13 cellular contexts compared by ENCODE assay signal in genomic region chr17:40106089-40106759, GRCh38. TPM values are rescaled to one million over a fixed set of nuclear protein-coding genes. Genes with fewer than 3 reads are reported as not detected.
DNase-seq lines count a peak whose midpoint lies in the region; ATAC-seq, FAIRE-seq and TF ChIP-seq lines count a peak whose summit lies in the region.
"Had no signal": no experiment of that assay in that cellular context is flagged by ENCODE, and none has a peak within 500 bp of the region (broad histone marks: within the 10 kb centered on the region; RNA-seq: fewer than 3 reads in every experiment).

No MANE protein-coding gene starts in this region.

- no peaks in the 10 kb centered on the region for H3K27me3 Mint-ChIP-seq in CD8-positive, alpha-beta T cell (ENCODE audit: low read depth)
- no peaks in the 10 kb centered on the region for H3K27me3 Mint-ChIP-seq in activated T-helper 17 cell treated with anti-CD3 and anti-CD28 coated beads, Interleukin-2, amount 50 U/mL, for 72 hours

- no peaks in the 10 kb centered on the region for H3K79me2 ChIP-seq in MM.1S (ENCODE audit: low read length)

- H3K27me3 ChIP-seq in CD8-positive, alpha-beta T cell (ENCODE audit: insufficient read depth, low read length) = no peaks in the 10 kb centered on the region
- H3K27me3 ChIP-seq in MM.1S (replicated peaks; ENCODE audit: insufficient read depth, low read length) = no peaks in the 10 kb centered on the region

- H3K9ac ChIP-seq in MM.1S (ENCODE audit: low read length) = no peak overlapping the region

- intact Hi-C loops in CD8-positive, alpha-beta T cell (cut with DNase I, micrococcal nuclease) = no loop called here

- peaks cover 92% of the 10 kb centered on the region for H3K4me1 Mint-ChIP-seq in CD8-positive, alpha-beta T cell (ENCODE audit: low read depth)
- peaks cover 71% of the 10 kb centered on the region for H3K4me1 Mint-ChIP-seq in activated T-helper 17 cell treated with anti-CD3 and anti-CD28 coated beads, Interleukin-2, amount 50 U/mL, for 72 hours

- no peaks in the 10 kb centered on the region for H3K36me3 ChIP-seq in CD8-positive, alpha-beta T cell (ENCODE audit: insufficient read depth, low read length)
- H3K36me3 ChIP-seq in MM.1S (replicated peaks; ENCODE audit: insufficient read depth, low read length) = no peaks in the 10 kb centered on the region

- no peak overlapping the region for H3K4me2 ChIP-seq in MM.1S (ENCODE audit: low read depth, low read length)

- no peak for DNase-seq in CD8-positive, alpha-beta T cell
- DNase-seq in left kidney (ENCODE audit: low read depth, low spot score) (peak; percentile 54), LoVo (ENCODE audit: low spot score) (no peak), MM.1S (no peak), RCC 7860 (ENCODE audit: low spot score) (no peak)
- DNase-seq: activated CD8-positive, alpha-beta memory T cell treated with anti-CD3 and anti-CD28 coated beads, Interleukin-2, amount 50 U/mL, for 4 hours; Calu3; NCI-H69; T-helper 2 cell had no signal

- no peaks in the 10 kb centered on the region for H3K9me2 ChIP-seq in MM.1S (replicated peaks; ENCODE audit: insufficient read depth, low read length)

- FAIRE-seq in RCC 7860 (lab: Jason Lieb, UNC) = no peak
- FAIRE-seq: bronchial epithelial cell had no signal

- CTCF ChIA-PET in CD8-positive, alpha-beta T cell (lab: Charles Lee) = interaction anchor here (0.7 to 3.3 kb wide), 10 partner anchors 13 to 644 kb away, joined by 3 to 18 read pairs (median 4); partner anchors contain the start of gene THRA

- H3K4me3 ChIP-seq in CD8-positive, alpha-beta T cell (ENCODE audit: low read depth, low read length) = peak overlapping the region; percentile 0
- no peak overlapping the region for H3K4me3 ChIP-seq in skin epidermis
- no peak overlapping the region for H3K4me3 ChIP-seq in MM.1S (ENCODE audit: low read length)

- peaks cover 24% of the 10 kb centered on the region for H3F3A ChIP-seq in MM.1S (ENCODE audit: insufficient read depth, low read length)

- H3K9me3 ChIP-seq in CD8-positive, alpha-beta T cell (ENCODE audit: low read length) = no peaks in the 10 kb centered on the region
- no peaks in the 10 kb centered on the region for H3K9me3 ChIP-seq in MM.1S (replicated peaks; ENCODE audit: insufficient read depth, low read length)

- no peaks in the 10 kb centered on the region for H3K36me3 Mint-ChIP-seq in CD8-positive, alpha-beta T cell
- H3K36me3 Mint-ChIP-seq in activated T-helper 17 cell treated with anti-CD3 and anti-CD28 coated beads, Interleukin-2, amount 50 U/mL, for 72 hours (ENCODE audit: low read depth) = no peaks in the 10 kb centered on the region

- no peaks in the 10 kb centered on the region for H4K20me1 ChIP-seq in MM.1S (ENCODE audit: insufficient read depth, low read length)

- peak overlapping the region; percentile 80 for H3K27ac ChIP-seq in CD8-positive, alpha-beta T cell (ENCODE audit: low read depth, low read length)
- H3K27ac ChIP-seq in skin epidermis (peak overlapping the region in 20 of 21 experiments; percentile 1 to 99 (median 90)), MM.1S (ENCODE audit: low read length) (no peak overlapping the region)

- POLR2A ChIA-PET in CD8-positive, alpha-beta T cell (lab: Charles Lee) = interaction anchor here (1.0 to 1.9 kb wide), 6 partner anchors 7 to 113 kb away, joined by 3 to 12 read pairs (median 4); partner anchors contain the start of genes MED24 and WIPF2

- no peak for TF ChIP-seq CTCF in CD8-positive, alpha-beta T cell (IDR thresholded peaks at IDR 0.05)
- TF ChIP-seq CTCF in MM.1S (IDR thresholded peaks at IDR 0.05; ENCODE audit: low read length) = no peak

- peaks cover 95% of the 10 kb centered on the region for H3K4me1 ChIP-seq in CD8-positive, alpha-beta T cell (ENCODE audit: insufficient read depth, low read length)
- peaks cover 48% of the 10 kb centered on the region for H3K4me1 ChIP-seq in MM.1S (ENCODE audit: low read length)

- H2AFZ ChIP-seq in MM.1S (ENCODE audit: low read length) = no peak overlapping the region

- H3K9me3 Mint-ChIP-seq in CD8-positive, alpha-beta T cell = no peaks in the 10 kb centered on the region
- H3K9me3 Mint-ChIP-seq in activated T-helper 17 cell treated with anti-CD3 and anti-CD28 coated beads, Interleukin-2, amount 50 U/mL, for 72 hours = no peaks in the 10 kb centered on the region

- ATAC-seq in CD8-positive, alpha-beta T cell = no peak
- no peak for ATAC-seq in activated T-helper 17 cell treated with anti-CD3 and anti-CD28 coated beads, Interleukin-2, amount 50 U/mL, for 72 hours (replicated peaks)
- no peak for ATAC-seq in HG03439 (IDR thresholded peaks at IDR 0.05; ENCODE audit: unreplicated experiment)

- H3K27ac Mint-ChIP-seq in CD8-positive, alpha-beta T cell = peak overlapping the region; percentile 99
- peak overlapping the region; percentile 94 for H3K27ac Mint-ChIP-seq in activated T-helper 17 cell treated with anti-CD3 and anti-CD28 coated beads, Interleukin-2, amount 50 U/mL, for 72 hours

- H3K4me3 Mint-ChIP-seq in CD8-positive, alpha-beta T cell = peak overlapping the region; percentile 56
- H3K4me3 Mint-ChIP-seq in activated T-helper 17 cell treated with anti-CD3 and anti-CD28 coated beads, Interleukin-2, amount 50 U/mL, for 72 hours = peak overlapping the region; percentile 83

RNA-seq across cellular contexts. Expression of gene NR1D1, which starts 5.8 kb away (rescaled TPM):
- 10 to 100 TPM; 24.1 to 25.6 TPM for total RNA-seq in CD8-positive, alpha-beta T cell
- 10 to 100 TPM; 12.2 to 21.8 TPM for total RNA-seq in activated T-helper 17 cell treated with anti-CD3 and anti-CD28 coated beads, Interleukin-2, amount 50 U/mL, for 72 hours

RNA-seq across cellular contexts. Expression of gene MSL1, which starts 15.5 kb away (rescaled TPM):
- total RNA-seq in CD8-positive, alpha-beta T cell = 10 to 100 TPM; 43.8 to 46.6 TPM
- 100 to 1,000 TPM in 1 of 2 donors, 10 to 100 TPM in 1; 80.5 to 114 TPM for total RNA-seq in activated T-helper 17 cell treated with anti-CD3 and anti-CD28 coated beads, Interleukin-2, amount 50 U/mL, for 72 hours

RNA-seq across cellular contexts. Expression of gene CASC3, which starts 34.1 kb away (rescaled TPM):
- total RNA-seq in CD8-positive, alpha-beta T cell = 100 to 1,000 TPM; 187 to 198 TPM
- 100 to 1,000 TPM; 110 to 244 TPM for total RNA-seq in activated T-helper 17 cell treated with anti-CD3 and anti-CD28 coated beads, Interleukin-2, amount 50 U/mL, for 72 hours

RNA-seq across cellular contexts. Expression of gene THRA, which starts 43.5 kb away (rescaled TPM):
- 10 to 100 TPM; 34.6 to 35.7 TPM for total RNA-seq in CD8-positive, alpha-beta T cell
- 10 to 100 TPM; 10.3 to 14.4 TPM for total RNA-seq in activated T-helper 17 cell treated with anti-CD3 and anti-CD28 coated beads, Interleukin-2, amount 50 U/mL, for 72 hours

RNA-seq across cellular contexts. Expression of gene MED24, which starts 52.0 kb away (rescaled TPM):
- total RNA-seq in CD8-positive, alpha-beta T cell = 100 to 1,000 TPM; 103 to 104 TPM
- 100 to 1,000 TPM in 1 of 2 donors, 10 to 100 TPM in 1; 83.5 to 140 TPM for total RNA-seq in activated T-helper 17 cell treated with anti-CD3 and anti-CD28 coated beads, Interleukin-2, amount 50 U/mL, for 72 hours
